ENCODE assay signal across 28 cellular contexts in the genomic region with DNA sequence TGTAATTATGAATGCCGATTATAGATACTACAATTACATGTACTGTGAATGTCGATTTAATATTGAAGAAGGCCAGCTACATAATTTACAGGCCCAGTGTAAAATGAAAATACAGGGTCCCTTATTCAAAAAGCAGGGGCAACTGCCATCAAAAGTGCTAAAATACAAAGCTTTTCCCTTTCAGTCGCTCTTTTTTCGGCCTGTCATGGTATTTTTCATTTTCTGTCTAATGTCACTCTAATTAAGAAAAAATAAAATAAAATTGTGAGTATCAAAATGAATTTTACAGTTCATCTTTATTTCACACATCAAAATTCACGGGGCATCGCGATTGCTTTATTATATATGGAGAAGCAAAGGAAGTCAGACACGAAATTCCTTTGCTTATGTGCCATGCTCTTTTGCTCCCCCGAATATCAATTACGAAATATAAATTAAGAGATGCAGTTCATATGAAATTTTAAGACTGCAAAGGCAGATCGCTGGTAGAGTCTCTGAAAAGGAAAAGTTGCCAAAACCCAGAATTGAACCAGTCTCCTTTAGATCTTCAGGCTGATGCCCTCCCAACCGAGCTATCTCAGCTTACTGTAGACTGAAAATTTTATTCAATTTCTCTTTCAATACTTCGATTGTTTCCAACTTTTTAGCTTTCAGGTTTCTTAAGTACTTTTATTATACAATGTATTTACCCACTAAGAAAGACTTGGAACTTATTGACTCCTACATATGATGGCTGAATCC.
"Had no signal": no experiment of that assay in that cellular context is flagged by ENCODE, and none has a peak within 500 bp of the region (broad histone marks: within the 10 kb centered on the region; RNA-seq: fewer than 3 reads in every experiment).

No MANE protein-coding gene starts in this region.

- H2AFZ ChIP-seq: parathyroid adenoma had no signal

- H3K4me3 ChIP-seq: body of pancreas, cardiac muscle cell, colonic mucosa, gastrocnemius medialis, left ventricle myocardium inferior, lung, mucosa of descending colon, psoas muscle, right atrium auricular region, tibial nerve had no signal

- H3K27ac Mint-ChIP-seq: activated naive CD8-positive, alpha-beta T cell had no signal

- H3K9me3 ChIP-seq: body of pancreas, colonic mucosa, gastrocnemius medialis, mucosa of descending colon, psoas muscle, right atrium auricular region had no signal

- FAIRE-seq: endometrium, TTC549 had no signal

- H3K36me3 ChIP-seq: cardiac muscle cell, colonic mucosa, gastrocnemius medialis, left ventricle myocardium inferior, right atrium auricular region, tibial nerve, WERI-Rb-1 had no signal

- H3K4me1 ChIP-seq: body of pancreas, colonic mucosa, parathyroid adenoma, psoas muscle, right atrium auricular region had no signal

- ATAC-seq: activated CD4-positive, CD25-positive, alpha-beta regulatory T cell treated with anti-CD3 and anti-CD28 coated beads, Interleukin-2, amount 50 U/mL, for 24 hours; body of pancreas; gastrocnemius medialis; mucosa of descending colon; psoas muscle had no signal

- H3K9ac ChIP-seq: parathyroid adenoma had no signal

- H3K27me3 ChIP-seq: body of pancreas, colonic mucosa, right atrium auricular region had no signal

- DNase-seq: activated CD4-positive, alpha-beta T cell treated with anti-CD3 and anti-CD28 coated beads, Interleukin-2, amount 50 U/mL, for 48 hours; activated CD8-positive, alpha-beta memory T cell treated with anti-CD3 and anti-CD28 coated beads for 24 hours; activated effector memory CD4-positive, alpha-beta T cell treated with Interleukin-2 at 50 U/mL for 16 hours; activated naive CD4-positive, alpha-beta T cell treated with Interleukin-2 at 50 U/mL for 16 hours; aorta; body of pancreas; cerebellar nuclear complex; colonic mucosa; effector CD8-positive, alpha-beta T cell; gastrocnemius medialis; glutamatergic neuron; islet precursor cell; left ventricle myocardium inferior; mucosa of descending colon; nucleus accumbens; psoas muscle; stimulated activated CD4-positive, alpha-beta T cell treated with anti-CD3 and anti-CD28 coated beads, Interleukin-15, amount 100 ng/mL, for 24 hours; stimulated activated naive CD4-positive, alpha-beta T cell treated with Interleukin-2 at 50 U/mL for 16 hours; WERI-Rb-1 had no signal

- H3K27ac ChIP-seq: body of pancreas, cardiac muscle cell, colonic mucosa, gastrocnemius medialis, left ventricle myocardium inferior, parathyroid adenoma, psoas muscle, right atrium auricular region, tibial nerve, WERI-Rb-1 had no signal

- H3K79me2 ChIP-seq: parathyroid adenoma had no signal

- H3K4me3 Mint-ChIP-seq: activated naive CD8-positive, alpha-beta T cell had no signal
